28 cellular contexts compared by ENCODE assay signal in the genomic region with DNA sequence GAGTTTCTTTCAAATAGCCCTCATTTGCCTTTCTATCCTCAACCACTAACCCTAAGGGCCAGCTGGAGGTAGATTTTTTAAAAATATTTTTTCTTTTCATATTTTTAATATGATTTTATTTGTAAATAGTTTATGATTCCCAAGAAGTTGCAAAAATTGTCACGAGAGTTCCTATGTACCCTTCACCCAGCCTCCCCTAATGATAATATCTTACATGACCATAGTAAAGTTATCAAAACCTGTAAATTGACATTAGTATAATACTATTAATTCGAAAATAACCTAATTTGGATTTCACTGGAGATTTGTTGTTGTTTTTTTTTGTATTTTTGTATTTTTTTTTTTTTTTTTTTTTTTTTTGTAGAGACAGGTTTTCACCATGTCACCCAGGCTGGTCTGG.
"Had no signal": no experiment of that assay in that cellular context is flagged by ENCODE, and none has a peak within 500 bp of the region (broad histone marks: within the 10 kb centered on the region; RNA-seq: fewer than 3 reads in every experiment).

No MANE protein-coding gene starts in this region.

- H3K27me3 ChIP-seq: colonic mucosa, esophagus muscularis mucosa, gastroesophageal sphincter had no signal

- FAIRE-seq: colon, endometrium, frontal cortex had no signal

- H3K36me3 ChIP-seq: colonic mucosa, esophagus muscularis mucosa, esophagus squamous epithelium, gastrocnemius medialis, gastroesophageal sphincter, heart left ventricle, heart right ventricle had no signal

- H3K27ac ChIP-seq: colonic mucosa, coronary artery, dorsolateral prefrontal cortex, epithelial cell of prostate, esophagus muscularis mucosa, esophagus squamous epithelium, foreskin keratinocyte, gastrocnemius medialis, gastroesophageal sphincter, heart left ventricle, heart right ventricle had no signal

- H3K9me3 Mint-ChIP-seq: endodermal cell had no signal

- DNase-seq: colonic mucosa; cortex of kidney; dermis blood vessel endothelial cell; dorsolateral prefrontal cortex; effector CD4-positive, alpha-beta T cell; effector CD8-positive, alpha-beta T cell; effector memory CD4-positive, alpha-beta T cell; effector memory CD8-positive, alpha-beta T cell; endodermal cell; erythroblast; esophagus squamous epithelium; foreskin fibroblast; foreskin keratinocyte; foreskin melanocyte; gastrocnemius medialis; glutamatergic neuron; head of caudate nucleus; heart left ventricle; heart right ventricle had no signal

- H3K4me1 Mint-ChIP-seq: endodermal cell had no signal

- H3K27ac Mint-ChIP-seq: dendritic cell treated with granulocyte-macrophage colony-stimulating factor and Interleukin-4, amounts not matched to agents 40 ng/mL and 50 ng/mL, for 4 days; effector memory CD8-positive, alpha-beta T cell; endodermal cell had no signal

- H3K4me3 Mint-ChIP-seq: dendritic cell treated with granulocyte-macrophage colony-stimulating factor and Interleukin-4, amounts not matched to agents 40 ng/mL and 50 ng/mL, for 4 days; effector memory CD8-positive, alpha-beta T cell; endodermal cell had no signal

- H3K4me1 ChIP-seq: colonic mucosa, foreskin keratinocyte, gastrocnemius medialis had no signal

- H3K9me3 ChIP-seq: colonic mucosa, esophagus muscularis mucosa, esophagus squamous epithelium, gastroesophageal sphincter had no signal

- H3K4me3 ChIP-seq: colonic mucosa, coronary artery, dorsolateral prefrontal cortex, esophagus muscularis mucosa, esophagus squamous epithelium, gastrocnemius medialis, gastroesophageal sphincter, heart left ventricle, heart right ventricle had no signal

- ATAC-seq: effector memory CD8-positive, alpha-beta T cell; esophagus mucosa; foreskin keratinocyte; gastrocnemius medialis; gastroesophageal sphincter had no signal
